In genomic region chr18:9711361-9712129, GRCh38 we compare ENCODE assay signal across 9 cellular contexts. TPM values are rescaled to one million over a fixed set of nuclear protein-coding genes. Genes with fewer than 3 reads are reported as not detected.
A peak's percentile ranks its signal among the peaks of the same experiment; 100 is the strongest.
DNase-seq lines count a peak whose midpoint lies in the region; ATAC-seq, FAIRE-seq and TF ChIP-seq lines count a peak whose summit lies in the region.
"Had no signal": no experiment of that assay in that cellular context is flagged by ENCODE, and none has a peak within 500 bp of the region (broad histone marks: within the 10 kb centered on the region; RNA-seq: fewer than 3 reads in every experiment).

No MANE protein-coding gene starts in this region.

- H3K4me3 ChIP-seq in breast epithelium: peak overlapping the region in 1 of 3 donors; percentile 91
- peak overlapping the region; percentile 43; the same call in 1 of the 2 replicates for H3K4me3 ChIP-seq in GM12878
- H3K4me3 ChIP-seq in vagina: peak overlapping the region in 1 of 2 donors; percentile 13

- BruUV-seq in MCF 10A (replicated peaks; lab: Mats Ljungman, UMichigan) (no TSS peak), GM12878 (replicated peaks; lab: Mats Ljungman, UMichigan) (no TSS peak)

- no peaks in the 10 kb centered on the region for H3K4me1 Mint-ChIP-seq in MCF 10A (ENCODE audit: insufficient read depth, unreplicated experiment)

- H3K27ac ChIP-seq in breast epithelium: peak overlapping the region; percentile 23 to 26
- peak overlapping the region; percentile 70 for H3K27ac ChIP-seq in GM12878 (ENCODE audit: control insufficient read depth, insufficient read depth)
- peak overlapping the region; percentile 96 for H3K27ac ChIP-seq in vagina

- no peaks in the 10 kb centered on the region for H3K27me3 Mint-ChIP-seq in MCF 10A (ENCODE audit: insufficient read depth, unreplicated experiment)

- RAD21 ChIA-PET in GM12878 (lab: Charles Lee; ENCODE audit: unreplicated experiment): no interaction called here

- peak overlapping the region; percentile 85 for H3K4me2 ChIP-seq in GM12878 (ENCODE audit: control insufficient read depth, insufficient read depth)

- peaks cover 5% of the 10 kb centered on the region for H3K79me2 ChIP-seq in GM12878 (ENCODE audit: control insufficient read depth, insufficient read depth, low read length)

- under 1% methylated on average over 7 of the region's 7 CpGs for WGBS in GM12878 (ENCODE audit: insufficient coverage, insufficient replicate concordance, low lambda C conversion rate, missing lambda C conversion rate)

- H3K36me3 ChIP-seq in breast epithelium (no peaks in the 10 kb centered on the region), GM12878 (ENCODE audit: control insufficient read depth in 2 of 2, insufficient read depth in 2 of 2, low read length in 1 of 2) (no peaks in the 10 kb centered on the region), vagina (no peaks in the 10 kb centered on the region)

- POLR2A ChIA-PET in MCF 10A (lab: Yijun Ruan, JAX) (no interaction called here), GM12878 (lab: Charles Lee) (no interaction called here)

- CTCF ChIA-PET in MCF 10A (lab: Yijun Ruan, JAX) (interaction anchor here (0.7 kb wide), 2 partner anchors 10 to 239 kb away, joined by 3 to 4 read pairs; no protein-coding TSS in a partner anchor), GM12878 (lab: Yijun Ruan, JAX) (interaction anchor here (1.2 kb wide), 1 partner anchor 96 kb away, joined by 4 read pairs; no protein-coding TSS in a partner anchor)

- no peaks in the 10 kb centered on the region for H4K20me1 ChIP-seq in GM12878 (ENCODE audit: control insufficient read depth, insufficient read depth)

- peak overlapping the region; percentile 63 for H3K9ac ChIP-seq in GM12878 (ENCODE audit: control insufficient read depth, insufficient read depth, low read length)

- H2AFZ ChIP-seq in GM12878 (ENCODE audit: control insufficient read depth, low read depth, low read length): no peak overlapping the region

- no peaks in the 10 kb centered on the region for H3K9me3 Mint-ChIP-seq in MCF 10A (ENCODE audit: unreplicated experiment)

- in situ Hi-C loops in GM12878 (cut with MboI): no loop called here

- no peak overlapping the region for H3K4me3 Mint-ChIP-seq in MCF 10A (ENCODE audit: unreplicated experiment)

- peaks cover 6% of the 10 kb centered on the region for H3K36me3 Mint-ChIP-seq in MCF 10A (ENCODE audit: insufficient read depth, unreplicated experiment)
- H3K36me3 Mint-ChIP-seq: CD4-positive, CD25-positive, alpha-beta regulatory T cell had no signal

- H3K27me3 ChIP-seq in breast epithelium: no peaks in the 10 kb centered on the region
- H3K27me3 ChIP-seq in GM12878 (replicated peaks in 1 of 2; ENCODE audit: control insufficient read depth in 2 of 2, insufficient read depth in 2 of 2, low read length in 1 of 2): peaks cover 2 to 8% of the 10 kb centered on the region in 2 experiments
- no peaks in the 10 kb centered on the region for H3K27me3 ChIP-seq in vagina

- peak in 1 of 2 donors; percentile 47 for DNase-seq in breast epithelium (ENCODE audit: low spot score in 2 of 2)
- DNase-seq in MCF 10A (ENCODE audit: unreplicated experiment): no peak
- peak; percentile 66 for DNase-seq in GM12878 (ENCODE audit: low read depth, low spot score)
- no peak for DNase-seq in vagina (ENCODE audit: extremely low spot score in 2 of 2)
- DNase-seq in globus pallidus (ENCODE audit: low spot score): no peak
- no peak for DNase-seq in NCI-H446 treated with DMSO at 0.1 percent for 48 hours (lab: John Stamatoyannopoulos, UW)
- no peak for DNase-seq in activated CD4-positive, alpha-beta T cell treated with anti-CD3 and anti-CD28 coated beads, Interleukin-2, amount 50 U/mL, for 1 hour

- no peak for TF ChIP-seq RAD21 in GM12878 (IDR thresholded peaks at IDR 0.05; ENCODE audit: insufficient read depth, low read depth, low read length)

- no peaks in the 10 kb centered on the region for H3K4me1 ChIP-seq in breast epithelium
- H3K4me1 ChIP-seq in GM12878 (ENCODE audit: control insufficient read depth, insufficient read depth, low read length): peaks cover 31% of the 10 kb centered on the region
- H3K4me1 ChIP-seq in vagina: peaks cover 45% of the 10 kb centered on the region

- peak; percentile 46 for ATAC-seq in HG03280 (IDR thresholded peaks at IDR 0.05; ENCODE audit: unreplicated experiment)
- ATAC-seq in GM12878: peak; percentile 85

- H3K9me3 ChIP-seq in breast epithelium (no peaks in the 10 kb centered on the region), GM12878 (replicated peaks; ENCODE audit: control insufficient read depth, insufficient read depth, low read length) (no peaks in the 10 kb centered on the region; the same call in 2 of the 3 replicates), vagina (no peaks in the 10 kb centered on the region)

- intact Hi-C loops in breast epithelium (cut with DNase I; ENCODE audit: low total_unique reads): no loop called here
- intact Hi-C loops in MCF 10A (cut with micrococcal nuclease): no loop called here
- intact Hi-C loops in GM12878 (cut with micrococcal nuclease; ENCODE audit: unreplicated experiment): no loop called here
- intact Hi-C loops in vagina (cut with DNase I): no loop called here

- FAIRE-seq in GM12878 (lab: Jason Lieb, UNC): peak; percentile 52

- SMC1A ChIA-PET in GM12878 (lab: Charles Lee; ENCODE audit: uncharacterized antibody, unreplicated experiment): interaction anchor here (0.7 kb wide), 1 partner anchor 155 kb away, joined by 3 read pairs; no protein-coding TSS in a partner anchor

- TF ChIP-seq EP300 in GM12878 (IDR thresholded peaks at IDR 0.05; ENCODE audit: borderline replicate concordance in 1 of 2, control insufficient read depth in 1 of 2, low read depth in 2 of 2, low read length in 2 of 2): peak in 1 of 2 experiments; percentile 20; a peak in 1 of 4 replicates

- TF ChIP-seq POLR2A in breast epithelium (IDR thresholded peaks at IDR 0.05): no peak
- no peak for TF ChIP-seq POLR2A in GM12878 (IDR thresholded peaks at IDR 0.05; ENCODE audit: low read depth, low read length)
- no peak for TF ChIP-seq POLR2A in vagina (IDR thresholded peaks at IDR 0.05)

- no peak overlapping the region for H3K27ac Mint-ChIP-seq in MCF 10A (ENCODE audit: low read depth, unreplicated experiment)
- H3K27ac Mint-ChIP-seq: CD4-positive, CD25-positive, alpha-beta regulatory T cell had no signal

- TF ChIP-seq CTCF in breast epithelium (IDR thresholded peaks at IDR 0.05) (no peak), MCF 10A (IDR thresholded peaks at IDR 0.05; ENCODE audit: unreplicated experiment) (no peak), GM12878 (IDR thresholded peaks at IDR 0.05 in 2 of 3, conservative IDR thresholded peaks at IDR 0.05 in 1 of 3; ENCODE audit: control insufficient read depth in 2 of 3, extremely low read depth in 1 of 3, insufficient read depth in 1 of 3, low read depth in 3 of 3, low read length in 3 of 3) (no peak), vagina (IDR thresholded peaks at IDR 0.05) (no peak)

TF ChIP-seq in GM12878, 131 proteins besides CTCF, POLR2A, EP300 and RAD21 (continues in another document):
- no peak for TF ChIP-seq NFIC (IDR thresholded peaks at IDR 0.05; ENCODE audit: low read depth, low read length)
- no peak for TF ChIP-seq SKIL (IDR thresholded peaks at IDR 0.05; ENCODE audit: low read depth, poor library complexity, severe bottlenecking)
- no peak for TF ChIP-seq CHD4 (IDR thresholded peaks at IDR 0.05)
- TF ChIP-seq KLF5 (IDR thresholded peaks at IDR 0.05; ENCODE audit: partially characterized antibody): no peak
- no peak for TF ChIP-seq NRF1 (conservative IDR thresholded peaks at IDR 0.05; ENCODE audit: low read depth, low read length)
- no peak for TF ChIP-seq YBX1 (IDR thresholded peaks at IDR 0.05)
- TF ChIP-seq ZNF207 (IDR thresholded peaks at IDR 0.05; ENCODE audit: borderline replicate concordance): no peak
- TF ChIP-seq HDAC6 (IDR thresholded peaks at IDR 0.05; ENCODE audit: unreplicated experiment): no peak
- TF ChIP-seq RBBP5 (conservative IDR thresholded peaks at IDR 0.05): 0 out of 2 replicates have a peak, but pooled peaks have one; percentile 66
- no peak for TF ChIP-seq MYC (IDR thresholded peaks at IDR 0.05; ENCODE audit: insufficient read depth, insufficient read length, insufficient replicate concordance, low read length, severe bottlenecking)

RNA-seq across cellular contexts. Expression of gene RAB31, which starts 3.4 kb away (rescaled TPM):
- 100 to 1,000 TPM in 1 of 3 donors, 10 to 100 TPM in 2; 22.4 to 110 (median 32.4) TPM for total RNA-seq in breast epithelium
- 4.8 and 6.1 TPM in 2 replicates for total RNA-seq in MCF 10A (2022)
- total RNA-seq in GM12878 (2013; cell fraction: nucleolus; rRNA removed): 5.0 and 9.0 TPM in 2 replicates
- total RNA-seq in GM12878 (2014; rRNA removed): 11.6 and 12.0 TPM in 2 replicates
- 12.7 TPM in 2 replicates for total RNA-seq in GM12878 (2014; rRNA removed; fragmentation: Illumina TruSeq; extraction: Trizol)
- 19.4 and 23.3 TPM in 2 replicates for total RNA-seq in GM12878 (2021)
- polyA plus RNA-seq in GM12878 (2011; ENCODE audit: low read depth): 5.2 TPM
- polyA plus RNA-seq in GM12878 (2011; rRNA removed): 0.62 and 0.80 TPM in 2 replicates
- 0.40 and 1.1 TPM in 2 replicates for polyA plus RNA-seq in GM12878 (2011; cell fraction: cytosol; rRNA removed)
- 0.13 and 1.3 TPM in 2 replicates for polyA plus RNA-seq in GM12878 (2011; cell fraction: nucleus; rRNA removed)
- 7.3 and 9.0 TPM in 2 replicates for polyA plus RNA-seq in GM12878 (2012)
- 14.8 and 17.5 TPM in 2 replicates for polyA plus RNA-seq in GM12878 (2014; fragmentation: Illumina TruSeq; extraction: Trizol)
- polyA plus RNA-seq in GM12878 (2014; fragmentation: Nextera tagmentation; extraction: Ambion mirVana): 1 to 10 TPM; 6.4 to 8.9 TPM
- 8.9 and 9.2 TPM in 2 replicates for polyA plus RNA-seq in GM12878 (2014; rRNA removed)
- 10 to 100 TPM; 18.1 to 21.3 TPM for polyA plus RNA-seq in GM12878 (2016; fragmentation: Nextera tagmentation; extraction: Ambion mirVana)
- polyA minus RNA-seq in GM12878 (2011; rRNA and poly(A)+ RNA removed): 0.26 and 3.0 TPM in 2 replicates
- 1.7 TPM in 1 of 2 replicates, not detected in the other for polyA minus RNA-seq in GM12878 (2011; cell fraction: cytosol; rRNA and poly(A)+ RNA removed)
- polyA minus RNA-seq in GM12878 (2011; cell fraction: nucleus; rRNA and poly(A)+ RNA removed): 0.60 and 4.4 TPM in 2 replicates
- total RNA-seq in vagina: 26.0 TPM

Comparison
In these comparisons a context has a peak if more than half of its experiments do, and no peak if none do; other contexts are left out.
1. H3K27ac ChIP-seq: peak in every context shown above with its lines; median percentile 96 in vagina; 70 in GM12878; 24 in breast epithelium.